ENCODE assay signal across 11 cellular contexts in genomic region chr19:14473073-14473790, GRCh38. TPM values are rescaled to one million over a fixed set of nuclear protein-coding genes. Genes with fewer than 3 reads are reported as not detected.
DNase-seq lines count a peak whose midpoint lies in the region; TF ChIP-seq lines count a peak whose summit lies in the region.
"Had no signal": no experiment of that assay in that cellular context is flagged by ENCODE, and none has a peak within 500 bp of the region (broad histone marks: within the 10 kb centered on the region; RNA-seq: fewer than 3 reads in every experiment).

No MANE protein-coding gene starts in this region.

- TF ChIP-seq CTCF in endodermal cell (conservative IDR thresholded peaks at IDR 0.05) (no peak), osteoblast (IDR thresholded peaks at IDR 0.05; ENCODE audit: extremely low read depth, low read depth, low read length) (no peak)

- H3K4me3 Mint-ChIP-seq in endodermal cell = peak overlapping the region; percentile 49

- H3K79me2 ChIP-seq in osteoblast (ENCODE audit: insufficient read depth, low read length) = no peaks in the 10 kb centered on the region

- no peak overlapping the region for H3K4me2 ChIP-seq in osteoblast (ENCODE audit: insufficient read depth, low read length)

- H3K36me3 Mint-ChIP-seq in endodermal cell (ENCODE audit: low read depth) = peaks cover 18% of the 10 kb centered on the region

- H3K4me3 ChIP-seq in HUES6 (ENCODE audit: low read depth, low read length) (peak overlapping the region; percentile 53; the same call in 1 of the 2 replicates), endodermal cell (ENCODE audit: low read length) (no peak overlapping the region), osteoblast (ENCODE audit: insufficient read depth, low read length) (no peak overlapping the region)

- no peaks in the 10 kb centered on the region for H3K9me3 Mint-ChIP-seq in endodermal cell

- H3K9me3 ChIP-seq in HUES6 (ENCODE audit: control insufficient read depth, insufficient read depth, low read depth, low read length) = no peaks in the 10 kb centered on the region
- no peaks in the 10 kb centered on the region for H3K9me3 ChIP-seq in endodermal cell (ENCODE audit: control insufficient read depth, low read length)
- H3K9me3 ChIP-seq in osteoblast (ENCODE audit: low read depth, low read length) = no peaks in the 10 kb centered on the region
- H3K9me3 ChIP-seq: neutrophil had no signal

- H3K4me1 Mint-ChIP-seq in endodermal cell = peaks cover 13% of the 10 kb centered on the region

- H3K4me1 ChIP-seq in HUES6 (ENCODE audit: control insufficient read depth, insufficient read depth, low read length) (peaks cover 13% of the 10 kb centered on the region), endodermal cell (ENCODE audit: control insufficient read depth, insufficient read depth, low read length) (no peaks in the 10 kb centered on the region), osteoblast (ENCODE audit: insufficient read depth, low read length) (peaks cover 24% of the 10 kb centered on the region)

- H3K27me3 ChIP-seq in HUES6 (ENCODE audit: control insufficient read depth, insufficient read depth, low read length) (no peaks in the 10 kb centered on the region; the same call in 1 of the 2 replicates), endodermal cell (ENCODE audit: control insufficient read depth, insufficient read depth, low read length, poor library complexity, severe bottlenecking) (no peaks in the 10 kb centered on the region), osteoblast (ENCODE audit: insufficient read depth, low read length) (peaks cover 9% of the 10 kb centered on the region)

- H3K9ac ChIP-seq in HUES6 (ENCODE audit: low read length) (no peak overlapping the region), endodermal cell (ENCODE audit: extremely low read depth, low read length, poor library complexity, severe bottlenecking) (no peak overlapping the region)

- peaks cover 25% of the 10 kb centered on the region for H4K20me1 ChIP-seq in osteoblast (ENCODE audit: insufficient read depth, low read length)

- peaks cover 14% of the 10 kb centered on the region for H3K27me3 Mint-ChIP-seq in endodermal cell (ENCODE audit: insufficient read depth)

- H3K27ac Mint-ChIP-seq in endodermal cell = no peak overlapping the region

- DNase-seq in DMS53 (lab: John Stamatoyannopoulos, UW) (peak; percentile 75), DMS53 treated with DMSO at 0.1 percent for 48 hours (lab: John Stamatoyannopoulos, UW; ENCODE audit: unreplicated experiment) (no peak), endodermal cell (no peak), osteoblast (ENCODE audit: insufficient read length, low spot score, missing footprints) (peak; percentile 75), Kasumi-1 (lab: John Stamatoyannopoulos, UW) (no peak), medulla oblongata (ENCODE audit: extremely low spot score) (no peak), NCI-H146 treated with DMSO at 0.1 percent for 48 hours (lab: John Stamatoyannopoulos, UW; ENCODE audit: unreplicated experiment) (no peak)
- DNase-seq: NCI-H524 treated with DMSO at 0.1 percent for 48 hours; stimulated activated CD4-positive, alpha-beta T cell treated with anti-CD3 and anti-CD28 coated beads, Interleukin-4, amount 100 ng/mL, for 1 hour had no signal

- 85 to 96% methylated on average over 54 to 67 of the region's 67 CpGs for WGBS in endodermal cell (ENCODE audit: insufficient coverage in 1 of 2, insufficient read length in 1 of 2), 2 experiments

- H3K27ac ChIP-seq in HUES6 (ENCODE audit: low read depth, low read length) (no peak overlapping the region), endodermal cell (ENCODE audit: low read depth, low read length) (no peak overlapping the region), osteoblast (ENCODE audit: low read depth, low read length) (no peak overlapping the region)
- H3K27ac ChIP-seq: neutrophil had no signal

- H2AFZ ChIP-seq in osteoblast (ENCODE audit: low read length) = no peak overlapping the region

- H3K36me3 ChIP-seq in HUES6 (ENCODE audit: control insufficient read depth, insufficient read depth, low read length) = peaks cover 30% of the 10 kb centered on the region
- peaks cover 16% of the 10 kb centered on the region for H3K36me3 ChIP-seq in endodermal cell (ENCODE audit: control insufficient read depth, insufficient read depth, low read length)
- peaks cover 6% of the 10 kb centered on the region for H3K36me3 ChIP-seq in osteoblast (ENCODE audit: insufficient read depth, low read length)

RNA-seq across cellular contexts. Expression of gene PTGER1, which starts 1.9 kb away (rescaled TPM):
- total RNA-seq in endodermal cell (1 to 10 TPM in 1 of 2 donors, under 1 TPM in 1; 0.81 to 1.0 TPM), osteoblast (0.72 and 0.88 TPM in 2 replicates)
- not detected for polyA plus RNA-seq in endodermal cell (2013, experiment 1 of 2)
- 0.37 TPM for polyA plus RNA-seq in endodermal cell (2013, experiment 2 of 2)

RNA-seq across cellular contexts. Expression of gene GIPC1, which starts 22.7 kb away (rescaled TPM):
- total RNA-seq in endodermal cell = 10 to 100 TPM; 68.6 to 72.6 TPM
- polyA plus RNA-seq in endodermal cell (2013, experiment 1 of 2) = 60.1 TPM
- 55.9 TPM for polyA plus RNA-seq in endodermal cell (2013, experiment 2 of 2)
- 114 and 115 TPM in 2 replicates for total RNA-seq in osteoblast

RNA-seq across cellular contexts. Expression of gene PKN1, which starts 40.1 kb away (rescaled TPM):
- total RNA-seq in endodermal cell (100 to 1,000 TPM; 103 to 141 TPM), osteoblast (138 and 167 TPM in 2 replicates)
- polyA plus RNA-seq in endodermal cell (2013, experiment 1 of 2) = 89.7 TPM
- 76.1 TPM for polyA plus RNA-seq in endodermal cell (2013, experiment 2 of 2)

RNA-seq across cellular contexts. Expression of gene DNAJB1, which starts 45.0 kb away (rescaled TPM):
- 10 to 100 TPM; 66.1 to 70.0 TPM for total RNA-seq in endodermal cell
- polyA plus RNA-seq in endodermal cell (2013, experiment 1 of 2) = 62.8 TPM
- polyA plus RNA-seq in endodermal cell (2013, experiment 2 of 2) = 56.0 TPM
- 65.1 and 70.9 TPM in 2 replicates for total RNA-seq in osteoblast

RNA-seq across cellular contexts. Expression of gene DDX39A, which starts 54.1 kb away (rescaled TPM):
- total RNA-seq in endodermal cell (10 to 100 TPM; 82.5 to 86.1 TPM), osteoblast (42.1 and 49.2 TPM in 2 replicates)
- polyA plus RNA-seq in endodermal cell (2013, experiment 1 of 2) = 96.1 TPM
- 90.8 TPM for polyA plus RNA-seq in endodermal cell (2013, experiment 2 of 2)

Comparison
In these comparisons a context has a peak if more than half of its experiments do, and no peak if none do; other contexts are left out.
1. DNase-seq: peak in DMS53 (single experiment) and osteoblast (single experiment); none in DMS53 treated with DMSO at 0.1 percent for 48 hours (single experiment), endodermal cell (single experiment), Kasumi-1 (0 of 2), medulla oblongata (single experiment) and NCI-H146 treated with DMSO at 0.1 percent for 48 hours (single experiment).